ENCODE assay signal across 1 cellular context in the genomic region with DNA sequence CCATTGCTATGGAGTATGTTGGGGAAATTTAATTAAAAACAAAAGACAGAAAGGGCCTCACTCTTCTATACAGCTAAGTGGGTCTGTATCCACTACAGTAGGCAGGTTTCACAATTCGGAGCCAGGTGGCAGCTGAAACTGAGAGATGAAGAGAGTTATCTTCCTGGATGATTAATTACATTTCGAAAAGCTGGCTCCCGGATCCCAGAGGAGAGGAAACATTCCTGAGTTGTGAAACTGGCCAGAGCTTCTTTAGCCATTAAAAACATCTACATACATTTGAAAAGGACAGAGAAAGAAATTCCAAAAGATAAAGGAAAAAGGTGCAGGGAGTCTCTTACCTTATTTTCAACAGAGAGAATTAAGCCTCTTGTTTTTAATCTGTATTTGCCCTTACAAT.
TF ChIP-seq lines count a peak whose summit lies in the region.

No MANE protein-coding gene starts in this region.

TF ChIP-seq in H1, 55 proteins besides CTCF, POLR2A, EP300 and RAD21:
- TF ChIP-seq NRF1 (IDR thresholded peaks at IDR 0.05; ENCODE audit: low read depth, low read length) (no peak), CEBPB (IDR thresholded peaks at IDR 0.05; ENCODE audit: low read depth, low read length) (peak; percentile 53), CHD2 (IDR thresholded peaks at IDR 0.05; ENCODE audit: low read length) (no peak), GTF2F1 (IDR thresholded peaks at IDR 0.05; ENCODE audit: borderline replicate concordance, low read depth, low read length) (no peak), KDM1A (IDR thresholded peaks at IDR 0.05; ENCODE audit: borderline replicate concordance, low read length) (no peak), SIRT6 (IDR thresholded peaks at IDR 0.05; ENCODE audit: low read length) (no peak)
- TF ChIP-seq, protein P1, sequence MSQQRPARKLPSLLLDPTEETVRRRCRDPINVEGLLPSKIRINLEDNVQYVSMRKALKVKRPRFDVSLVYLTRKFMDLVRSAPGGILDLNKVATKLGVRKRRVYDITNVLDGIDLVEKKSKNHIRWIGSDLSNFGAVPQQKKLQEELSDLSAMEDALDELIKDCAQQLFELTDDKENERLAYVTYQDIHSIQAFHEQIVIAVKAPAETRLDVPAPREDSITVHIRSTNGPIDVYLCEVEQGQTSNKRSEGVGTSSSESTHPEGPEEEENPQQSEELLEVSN (IDR thresholded peaks at IDR 0.05) = no peak
